ENCODE assay signal across 1 cellular context in genomic region chr10:79434816-79435215, GRCh38.
TF ChIP-seq lines count a peak whose summit lies in the region.

No MANE protein-coding gene starts in this region.

TF ChIP-seq in liver, 16 proteins besides CTCF, POLR2A, EP300 and RAD21 (continued from another document):
- TF ChIP-seq REST (IDR thresholded peaks at IDR 0.05) (no peak), JUND (IDR thresholded peaks at IDR 0.05) (no peak), MAX (IDR thresholded peaks at IDR 0.05) (no peak), TAF1 (conservative IDR thresholded peaks at IDR 0.05) (no peak), HNF4G (IDR thresholded peaks at IDR 0.05) (no peak), ATF3 (IDR thresholded peaks at IDR 0.05) (no peak), RXRA (IDR thresholded peaks at IDR 0.05) (no peak), NR2F2 (IDR thresholded peaks at IDR 0.05) (no peak), GABPA (IDR thresholded peaks at IDR 0.05 in 1 of 2, conservative IDR thresholded peaks at IDR 0.05 in 1 of 2) (no peak), YY1 (IDR thresholded peaks at IDR 0.05) (no peak), EGR1 (IDR thresholded peaks at IDR 0.05; ENCODE audit: low read depth in 2 of 2) (no peak), FOXA1 (IDR thresholded peaks at IDR 0.05) (no peak)
- TF ChIP-seq, protein P1, sequence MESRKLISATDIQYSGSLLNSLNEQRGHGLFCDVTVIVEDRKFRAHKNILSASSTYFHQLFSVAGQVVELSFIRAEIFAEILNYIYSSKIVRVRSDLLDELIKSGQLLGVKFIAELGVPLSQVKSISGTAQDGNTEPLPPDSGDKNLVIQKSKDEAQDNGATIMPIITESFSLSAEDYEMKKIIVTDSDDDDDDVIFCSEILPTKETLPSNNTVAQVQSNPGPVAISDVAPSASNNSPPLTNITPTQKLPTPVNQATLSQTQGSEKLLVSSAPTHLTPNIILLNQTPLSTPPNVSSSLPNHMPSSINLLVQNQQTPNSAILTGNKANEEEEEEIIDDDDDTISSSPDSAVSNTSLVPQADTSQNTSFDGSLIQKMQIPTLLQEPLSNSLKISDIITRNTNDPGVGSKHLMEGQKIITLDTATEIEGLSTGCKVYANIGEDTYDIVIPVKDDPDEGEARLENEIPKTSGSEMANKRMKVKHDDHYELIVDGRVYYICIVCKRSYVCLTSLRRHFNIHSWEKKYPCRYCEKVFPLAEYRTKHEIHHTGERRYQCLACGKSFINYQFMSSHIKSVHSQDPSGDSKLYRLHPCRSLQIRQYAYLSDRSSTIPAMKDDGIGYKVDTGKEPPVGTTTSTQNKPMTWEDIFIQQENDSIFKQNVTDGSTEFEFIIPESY (IDR thresholded peaks at IDR 0.05) = no peak
